ENCODE assay signal across 13 cellular contexts in genomic region chr2:45128580-45128997, GRCh38.
DNase-seq lines count a peak whose midpoint lies in the region; ATAC-seq and TF ChIP-seq lines count a peak whose summit lies in the region.
"Had no signal": no experiment of that assay in that cellular context is flagged by ENCODE, and none has a peak within 500 bp of the region (broad histone marks: within the 10 kb centered on the region; RNA-seq: fewer than 3 reads in every experiment).

No MANE protein-coding gene starts in this region.

- CTCF ChIA-PET in HEK293 (lab: Yijun Ruan, JAX): interaction anchor here (0.6 to 2.0 kb wide), 12 partner anchors 9 to 449 kb away, joined by 3 to 4 read pairs (median 3); no protein-coding TSS in a partner anchor

- no peaks in the 10 kb centered on the region for H3K9me3 Mint-ChIP-seq in T-helper 2 cell treated with Interferon-gamma antibody and Interleukin-4, amounts not matched to agents 5 μg/mL and 100 μg/mL, for 36 hours
- H3K9me3 Mint-ChIP-seq: CD8-positive, alpha-beta memory T cell had no signal

- intact Hi-C loops in heart right ventricle (cut with DNase I): no loop called here

- H3K4me3 Mint-ChIP-seq in T-helper 2 cell treated with Interferon-gamma antibody and Interleukin-4, amounts not matched to agents 5 μg/mL and 100 μg/mL, for 36 hours: no peak overlapping the region
- H3K4me3 Mint-ChIP-seq: CD8-positive, alpha-beta memory T cell had no signal

- TF ChIP-seq CTCF in HEK293 (tag by site-specific recombination; IDR thresholded peaks at IDR 0.05): no peak
- peak in 1 of 9 donors; percentile 11 for TF ChIP-seq CTCF in heart right ventricle (IDR thresholded peaks at IDR 0.05)

- peak overlapping the region; percentile 65 for H3K9ac ChIP-seq in adipocyte (ENCODE audit: low read length)

- no peaks in the 10 kb centered on the region for H3K9me3 ChIP-seq in HEK293 (ENCODE audit: control insufficient read depth, insufficient read depth, low read depth, low read length)
- H3K9me3 ChIP-seq in adipocyte (ENCODE audit: control insufficient read depth, low read length): no peaks in the 10 kb centered on the region
- H3K9me3 ChIP-seq in heart right ventricle: no peaks in the 10 kb centered on the region

- H3K36me3 Mint-ChIP-seq in T-helper 2 cell treated with Interferon-gamma antibody and Interleukin-4, amounts not matched to agents 5 μg/mL and 100 μg/mL, for 36 hours (ENCODE audit: low read depth): no peaks in the 10 kb centered on the region
- H3K36me3 Mint-ChIP-seq: CD8-positive, alpha-beta memory T cell had no signal

- H3K27ac ChIP-seq in HEK293 (ENCODE audit: extremely low read depth, low read depth, low read length) (no peak overlapping the region; the same call in 1 of the 2 replicates), heart right ventricle (no peak overlapping the region)

- DNase-seq in A172 (ENCODE audit: low spot score) (peak; percentile 98), adipocyte (ENCODE audit: low read depth) (peak; percentile 91), heart right ventricle (peak; percentile 20 to 35), Kasumi-1 (lab: John Stamatoyannopoulos, UW) (no peak)
- no peak for DNase-seq in activated CD4-positive, alpha-beta T cell treated with anti-CD3 and anti-CD28 coated beads, Interleukin-2, amount 50 U/mL, for 48 hours
- DNase-seq in T-helper 2 cell treated with Interferon-gamma antibody and Interleukin-4, amounts not matched to agents 5 μg/mL and 100 μg/mL, for 36 hours (ENCODE audit: low spot score): no peak
- DNase-seq: activated T-cell treated with anti-CD3 and anti-CD28 coated beads, Interleukin-2, amount 50 U/mL, for 48 hours; CD8-positive, alpha-beta memory T cell; effector memory CD4-positive, alpha-beta T cell; stimulated activated CD4-positive, alpha-beta T cell treated with anti-CD3 and anti-CD28 coated beads, Interleukin-2, amount 100 ng/mL, for 48 hours; SW 1271 had no signal

- H3K27me3 ChIP-seq in adipocyte (replicated peaks; ENCODE audit: control insufficient read depth, insufficient read depth, low read length) (no peaks in the 10 kb centered on the region), heart right ventricle (peaks cover 0 to 4% (median 0%) of the 10 kb centered on the region in 7 donors)

- peaks cover 8% of the 10 kb centered on the region for H3K4me1 ChIP-seq in HEK293 (ENCODE audit: control insufficient read depth, insufficient read depth, low read length)
- H3K4me1 ChIP-seq in adipocyte (ENCODE audit: control insufficient read depth, insufficient read depth, low read length): peaks cover 29% of the 10 kb centered on the region
- H3K4me1 ChIP-seq in heart right ventricle: peaks cover 0 to 24% (median 0%) of the 10 kb centered on the region in 9 donors

- H3K36me3 ChIP-seq in HEK293 (ENCODE audit: control insufficient read depth in 2 of 2, insufficient read depth in 1 of 2, low read length in 2 of 2) (no peaks in the 10 kb centered on the region), adipocyte (ENCODE audit: control insufficient read depth, insufficient read depth, low read length, severe bottlenecking) (no peaks in the 10 kb centered on the region), heart right ventricle (no peaks in the 10 kb centered on the region)

- H3K27ac Mint-ChIP-seq in T-helper 2 cell treated with Interferon-gamma antibody and Interleukin-4, amounts not matched to agents 5 μg/mL and 100 μg/mL, for 36 hours: no peak overlapping the region
- H3K27ac Mint-ChIP-seq: CD8-positive, alpha-beta memory T cell had no signal

- WGBS in heart right ventricle, 2 donors: 36 to 39% methylated on average over 1 of the region's 1 CpG

- H3K4me3 ChIP-seq in HEK293 (ENCODE audit: low read depth, low read length): no peak overlapping the region
- peak overlapping the region; percentile 54 for H3K4me3 ChIP-seq in adipocyte (ENCODE audit: low read length)
- H3K4me3 ChIP-seq in heart right ventricle: no peak overlapping the region

- no peaks in the 10 kb centered on the region for H3K4me1 Mint-ChIP-seq in T-helper 2 cell treated with Interferon-gamma antibody and Interleukin-4, amounts not matched to agents 5 μg/mL and 100 μg/mL, for 36 hours (ENCODE audit: low read depth)
- H3K4me1 Mint-ChIP-seq: CD8-positive, alpha-beta memory T cell had no signal

- POLR2A ChIA-PET in HEK293 (lab: Yijun Ruan, JAX): interaction anchor here (0.6 to 1.3 kb wide), 3 partner anchors 8 to 40 kb away, joined by 3 to 4 read pairs (median 3); no protein-coding TSS in a partner anchor

- peaks cover 7% of the 10 kb centered on the region for H3K27me3 Mint-ChIP-seq in T-helper 2 cell treated with Interferon-gamma antibody and Interleukin-4, amounts not matched to agents 5 μg/mL and 100 μg/mL, for 36 hours (ENCODE audit: low read depth)

- peak in 6 of 8 donors; percentile 33 to 83 (median 55) for ATAC-seq in heart right ventricle
- ATAC-seq in GM21447 (IDR thresholded peaks at IDR 0.05; ENCODE audit: unreplicated experiment): no peak

TF ChIP-seq in HEK293, 187 proteins besides CTCF, POLR2A, EP300 and RAD21 (continues in another document):
- TF ChIP-seq ZBTB21 (tag by site-specific recombination; IDR thresholded peaks at IDR 0.05) (0 out of 2 replicates have a peak, but pooled peaks have one; percentile 20), ZBTB48 (tag by site-specific recombination; IDR thresholded peaks at IDR 0.05) (no peak), ZFHX2 (tag by site-specific recombination; conservative IDR thresholded peaks at IDR 0.05) (no peak), KLF7 (tag by site-specific recombination; IDR thresholded peaks at IDR 0.05; ENCODE audit: borderline replicate concordance) (no peak), ZNF670 (tag by site-specific recombination; IDR thresholded peaks at IDR 0.05; ENCODE audit: low read depth) (no peak), ZNF138 (tag by site-specific recombination; IDR thresholded peaks at IDR 0.05; ENCODE audit: borderline replicate concordance) (no peak), ZIC2 (tag by site-specific recombination; IDR thresholded peaks at IDR 0.05) (no peak), ZNF121 (tag by site-specific recombination; IDR thresholded peaks at IDR 0.05) (no peak), ZNF837 (tag by site-specific recombination; IDR thresholded peaks at IDR 0.05) (no peak), ZNF155 (tag by site-specific recombination; IDR thresholded peaks at IDR 0.05) (no peak), ZNF558 (tag by site-specific recombination; IDR thresholded peaks at IDR 0.05) (0 out of 2 replicates have a peak, but pooled peaks have one; percentile 34), PRDM1 (tag by site-specific recombination; IDR thresholded peaks at IDR 0.05) (peak; percentile 91), ZNF416 (tag by site-specific recombination; IDR thresholded peaks at IDR 0.05) (no peak), SP7 (tag by site-specific recombination; IDR thresholded peaks at IDR 0.05) (peak; percentile 68), ZEB2 (tag by site-specific recombination; IDR thresholded peaks at IDR 0.05) (peak; percentile 84), ZNF23 (tag by site-specific recombination; IDR thresholded peaks at IDR 0.05; ENCODE audit: borderline replicate concordance) (no peak), WT1 (tag by site-specific recombination; IDR thresholded peaks at IDR 0.05) (peak; percentile 76), ZNF423 (tag by site-specific recombination; IDR thresholded peaks at IDR 0.05) (no peak)
- TF ChIP-seq, protein P1, sequence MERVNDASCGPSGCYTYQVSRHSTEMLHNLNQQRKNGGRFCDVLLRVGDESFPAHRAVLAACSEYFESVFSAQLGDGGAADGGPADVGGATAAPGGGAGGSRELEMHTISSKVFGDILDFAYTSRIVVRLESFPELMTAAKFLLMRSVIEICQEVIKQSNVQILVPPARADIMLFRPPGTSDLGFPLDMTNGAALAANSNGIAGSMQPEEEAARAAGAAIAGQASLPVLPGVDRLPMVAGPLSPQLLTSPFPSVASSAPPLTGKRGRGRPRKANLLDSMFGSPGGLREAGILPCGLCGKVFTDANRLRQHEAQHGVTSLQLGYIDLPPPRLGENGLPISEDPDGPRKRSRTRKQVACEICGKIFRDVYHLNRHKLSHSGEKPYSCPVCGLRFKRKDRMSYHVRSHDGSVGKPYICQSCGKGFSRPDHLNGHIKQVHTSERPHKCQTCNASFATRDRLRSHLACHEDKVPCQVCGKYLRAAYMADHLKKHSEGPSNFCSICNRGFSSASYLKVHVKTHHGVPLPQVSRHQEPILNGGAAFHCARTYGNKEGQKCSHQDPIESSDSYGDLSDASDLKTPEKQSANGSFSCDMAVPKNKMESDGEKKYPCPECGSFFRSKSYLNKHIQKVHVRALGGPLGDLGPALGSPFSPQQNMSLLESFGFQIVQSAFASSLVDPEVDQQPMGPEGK (tag by site-specific recombination; IDR thresholded peaks at IDR 0.05): peak; percentile 48
- TF ChIP-seq, protein P2, sequence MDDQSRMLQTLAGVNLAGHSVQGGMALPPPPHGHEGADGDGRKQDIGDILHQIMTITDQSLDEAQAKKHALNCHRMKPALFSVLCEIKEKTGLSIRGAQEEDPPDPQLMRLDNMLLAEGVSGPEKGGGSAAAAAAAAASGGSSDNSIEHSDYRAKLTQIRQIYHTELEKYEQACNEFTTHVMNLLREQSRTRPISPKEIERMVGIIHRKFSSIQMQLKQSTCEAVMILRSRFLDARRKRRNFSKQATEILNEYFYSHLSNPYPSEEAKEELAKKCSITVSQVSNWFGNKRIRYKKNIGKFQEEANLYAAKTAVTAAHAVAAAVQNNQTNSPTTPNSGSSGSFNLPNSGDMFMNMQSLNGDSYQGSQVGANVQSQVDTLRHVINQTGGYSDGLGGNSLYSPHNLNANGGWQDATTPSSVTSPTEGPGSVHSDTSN (CRISPR knock-in tag; IDR thresholded peaks at IDR 0.05): no peak
- TF ChIP-seq, protein P3, sequence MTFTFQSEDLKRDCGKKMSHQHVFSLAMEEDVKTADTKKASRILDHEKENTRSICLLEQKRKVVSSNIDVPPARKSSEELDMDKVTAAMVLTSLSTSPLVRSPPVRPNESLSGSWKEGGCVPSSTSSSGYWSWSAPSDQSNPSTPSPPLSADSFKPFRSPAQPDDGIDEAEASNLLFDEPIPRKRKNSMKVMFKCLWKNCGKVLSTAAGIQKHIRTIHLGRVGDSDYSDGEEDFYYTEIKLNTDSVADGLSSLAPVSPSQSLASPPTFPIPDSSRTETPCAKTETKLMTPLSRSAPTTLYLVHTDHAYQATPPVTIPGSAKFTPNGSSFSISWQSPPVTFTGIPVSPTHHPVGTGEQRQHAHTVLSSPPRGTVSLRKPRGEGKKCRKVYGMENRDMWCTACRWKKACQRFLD (tag by site-specific recombination; IDR thresholded peaks at IDR 0.05): no peak

Comparison
In these comparisons a context has a peak if more than half of its experiments do, and no peak if none do; other contexts are left out.
1. DNase-seq: peak in A172 (single experiment), adipocyte (single experiment) and heart right ventricle (2 of 2); none in Kasumi-1 (0 of 2), activated CD4-positive, alpha-beta T cell treated with anti-CD3 and anti-CD28 coated beads, Interleukin-2, amount 50 U/mL, for 48 hours (0 of 2) and T-helper 2 cell treated with Interferon-gamma antibody and Interleukin-4, amounts not matched to agents 5 μg/mL and 100 μg/mL, for 36 hours (single experiment).